Comparison of ENCODE assay signal across 10 cellular contexts in the genomic region with DNA sequence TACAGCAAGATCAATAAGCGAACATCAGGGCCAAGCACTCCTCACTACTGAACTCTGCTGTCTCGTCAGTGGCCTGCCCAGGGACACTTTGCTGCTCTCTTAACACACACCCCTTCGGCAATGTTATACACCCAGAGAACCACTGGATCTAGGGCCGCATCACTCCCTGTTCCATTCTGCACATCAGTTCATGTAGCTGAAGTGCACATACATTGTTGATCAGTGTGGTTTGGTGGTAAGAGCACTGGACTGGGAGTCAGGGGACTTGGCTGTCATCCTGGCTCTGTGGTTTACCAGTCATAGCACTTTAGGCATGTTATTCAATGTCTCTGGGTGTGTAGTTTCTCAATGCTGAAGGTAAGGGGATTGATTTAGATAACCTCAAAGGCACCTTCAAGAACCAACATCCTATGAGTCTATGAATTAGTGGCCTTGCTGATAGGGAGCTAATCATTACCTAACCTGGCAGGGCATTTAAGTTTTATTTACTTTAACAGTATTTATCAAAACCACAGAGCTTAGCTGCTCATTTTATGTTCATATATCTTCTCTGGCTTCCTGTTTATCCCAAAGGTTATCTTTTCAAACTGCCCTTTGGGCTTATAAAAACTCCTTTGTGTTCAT. TPM values are rescaled to one million over a fixed set of nuclear protein-coding genes. Genes with fewer than 3 reads are reported as not detected.
A peak's percentile ranks its signal among the peaks of the same experiment; 100 is the strongest.
DNase-seq lines count a peak whose midpoint lies in the region; ATAC-seq and TF ChIP-seq lines count a peak whose summit lies in the region.
"Had no signal": no experiment of that assay in that cellular context is flagged by ENCODE, and none has a peak within 500 bp of the region (broad histone marks: within the 10 kb centered on the region; RNA-seq: fewer than 3 reads in every experiment).

No MANE protein-coding gene starts in this region.

- H3K36me3 Mint-ChIP-seq in activated naive CD4-positive, alpha-beta T cell treated with anti-CD3 and anti-CD28 coated beads, Interleukin-2, amount 10 ng/mL, durations not matched to agents 7 days and 5 days: peaks cover 15% of the 10 kb centered on the region
- H3K36me3 Mint-ChIP-seq: neural progenitor cell had no signal

- no peak for TF ChIP-seq CTCF in fibroblast of mammary gland (conservative IDR thresholded peaks at IDR 0.05; ENCODE audit: control insufficient read depth, insufficient read depth, low read depth, low read length)

- peak; percentile 29 for DNase-seq in activated naive CD4-positive, alpha-beta T cell treated with anti-CD3 and anti-CD28 coated beads, Interleukin-2, amount 10 ng/mL, durations not matched to agents 7 days and 5 days
- DNase-seq in activated naive CD4-positive, alpha-beta T cell treated with Interleukin-2 at 50 U/mL for 16 hours: no peak
- DNase-seq in SW480 (ENCODE audit: low spot score) (peak; percentile 62), fibroblast of mammary gland (ENCODE audit: low read depth) (peak; percentile 69), NCI-H1092 (lab: John Stamatoyannopoulos, UW) (no peak), occipital lobe (lab: John Stamatoyannopoulos, UW) (no peak)
- DNase-seq in stimulated activated naive CD8-positive, alpha-beta T cell treated with anti-CD3 and anti-CD28 coated beads, Interleukin-15, Interleukin-2, amounts not matched to agents 100 U/mL and 50 U/mL, for 24 hours: no peak
- DNase-seq: activated naive CD4-positive, alpha-beta T cell treated with anti-CD3 and anti-CD28 coated beads for 36 hours had no signal

- H3K4me3 ChIP-seq in fibroblast of mammary gland (ENCODE audit: control insufficient read depth, low read depth, low read length): no peak overlapping the region
- H3K4me3 ChIP-seq: neural progenitor cell had no signal

- H3K27me3 Mint-ChIP-seq in activated naive CD4-positive, alpha-beta T cell treated with anti-CD3 and anti-CD28 coated beads, Interleukin-2, amount 10 ng/mL, durations not matched to agents 7 days and 5 days: peaks cover 19% of the 10 kb centered on the region

- H3K27ac Mint-ChIP-seq in activated naive CD4-positive, alpha-beta T cell treated with anti-CD3 and anti-CD28 coated beads, Interleukin-2, amount 10 ng/mL, durations not matched to agents 7 days and 5 days: peak overlapping the region; percentile 71
- H3K27ac Mint-ChIP-seq: activated naive CD4-positive, alpha-beta T cell treated with anti-CD3 and anti-CD28 coated beads for 36 hours; neural progenitor cell had no signal

- H3K4me1 Mint-ChIP-seq in activated naive CD4-positive, alpha-beta T cell treated with anti-CD3 and anti-CD28 coated beads, Interleukin-2, amount 10 ng/mL, durations not matched to agents 7 days and 5 days: peaks cover 19% of the 10 kb centered on the region

- no peak overlapping the region for H3K4me3 Mint-ChIP-seq in activated naive CD4-positive, alpha-beta T cell treated with anti-CD3 and anti-CD28 coated beads, Interleukin-2, amount 10 ng/mL, durations not matched to agents 7 days and 5 days
- H3K4me3 Mint-ChIP-seq: activated naive CD4-positive, alpha-beta T cell treated with anti-CD3 and anti-CD28 coated beads for 36 hours; neural progenitor cell had no signal

- no peaks in the 10 kb centered on the region for H3K9me3 Mint-ChIP-seq in activated naive CD4-positive, alpha-beta T cell treated with anti-CD3 and anti-CD28 coated beads, Interleukin-2, amount 10 ng/mL, durations not matched to agents 7 days and 5 days
- H3K9me3 Mint-ChIP-seq: activated naive CD4-positive, alpha-beta T cell treated with anti-CD3 and anti-CD28 coated beads for 36 hours; neural progenitor cell had no signal

- CTCF ChIA-PET in activated naive CD4-positive, alpha-beta T cell treated with anti-CD3 and anti-CD28 coated beads, Interleukin-2, amount 10 ng/mL, durations not matched to agents 7 days and 5 days (lab: Charles Lee): interaction anchor here (1.1 kb wide), 1 partner anchor 169 kb away, joined by 4 read pairs; no protein-coding TSS in a partner anchor

- peak; percentile 72 for ATAC-seq in stimulated activated naive CD8-positive, alpha-beta T cell treated with anti-CD3 and anti-CD28 coated beads, Interleukin-15, Interleukin-2, amounts not matched to agents 100 U/mL and 50 U/mL, for 24 hours
- no peak for ATAC-seq in GM21367 (IDR thresholded peaks at IDR 0.05; ENCODE audit: unreplicated experiment)

RNA-seq across cellular contexts. Expression of a gene that starts 24.8 kb away (rescaled TPM):
- total RNA-seq in occipital lobe: 4.7 TPM

RNA-seq across cellular contexts. Expression of a gene that starts 45.0 kb away (rescaled TPM):
- total RNA-seq in occipital lobe: 59.3 TPM

Comparison
In these comparisons a context has a peak if more than half of its experiments do, and no peak if none do; other contexts are left out.
1. DNase-seq: peak in activated naive CD4-positive, alpha-beta T cell treated with anti-CD3 and anti-CD28 coated beads, Interleukin-2, amount 10 ng/mL, durations not matched to agents 7 days and 5 days (single experiment), SW480 (single experiment) and fibroblast of mammary gland (single experiment); none in activated naive CD4-positive, alpha-beta T cell treated with Interleukin-2 at 50 U/mL for 16 hours (single experiment), stimulated activated naive CD8-positive, alpha-beta T cell treated with anti-CD3 and anti-CD28 coated beads, Interleukin-15, Interleukin-2, amounts not matched to agents 100 U/mL and 50 U/mL, for 24 hours (single experiment), NCI-H1092 (single experiment) and occipital lobe (single experiment).